Comparison of ENCODE assay signal across 8 cellular contexts in genomic region chr12:8696402-8697100, GRCh38. TPM values are rescaled to one million over a fixed set of nuclear protein-coding genes. Genes with fewer than 3 reads are reported as not detected.
DNase-seq lines count a peak whose midpoint lies in the region; ATAC-seq lines count a peak whose summit lies in the region.

No MANE protein-coding gene starts in this region.

- H3K9ac ChIP-seq in subcutaneous abdominal adipose tissue (ENCODE audit: low read length in 5 of 5), result peak overlapping the region in 4 of 5 donors; percentile 67 to 79 (median 77)

- H3K4me3 ChIP-seq in subcutaneous abdominal adipose tissue (ENCODE audit: low read depth in 1 of 5, low read length in 5 of 5), result peak overlapping the region; percentile 73 to 89 (median 84)

- ATAC-seq in activated CD4-positive, alpha-beta T cell treated with anti-CD3 and anti-CD28 coated beads for 36 hours, result no peak
- ATAC-seq in activated naive CD8-positive, alpha-beta T cell treated with anti-CD3 and anti-CD28 coated beads, Interleukin-2, amount 10 ng/mL, durations not matched to agents 7 days and 5 days (ENCODE audit: low read depth), result no peak

- intact Hi-C loops in activated CD4-positive, alpha-beta T cell treated with anti-CD3 and anti-CD28 coated beads for 36 hours (cut with DNase I, micrococcal nuclease), result loop anchor here in 1 of 2 experiments (1.0 to 5.0 kb wide), 4 partner anchors 196 to 454 kb away; partner anchors contain the start of genes M6PR and PHC1

- DNase-seq in activated CD4-positive, alpha-beta T cell treated with anti-CD3 and anti-CD28 coated beads for 36 hours, result no peak
- no peak for DNase-seq in activated CD4-positive, alpha-beta T cell treated with anti-CD3 and anti-CD28 coated beads for 4 hours
- DNase-seq in activated naive CD8-positive, alpha-beta T cell treated with anti-CD3 and anti-CD28 coated beads, Interleukin-2, amount 10 ng/mL, durations not matched to agents 7 days and 5 days, result no peak
- DNase-seq in immature natural killer cell, result peak in 1 of 3 donors; percentile 3
- DNase-seq in NOMO-1 (lab: John Stamatoyannopoulos, UW; ENCODE audit: unreplicated experiment in 2 of 2), result no peak
- no peak for DNase-seq in SIG-M5 (lab: John Stamatoyannopoulos, UW)
- no peak for DNase-seq in NCI-H2081 (lab: John Stamatoyannopoulos, UW)

- H3K36me3 ChIP-seq in subcutaneous abdominal adipose tissue (ENCODE audit: control insufficient read depth in 5 of 5, insufficient read depth in 5 of 5, low read length in 5 of 5), result no peaks in the 10 kb centered on the region

- H3K27me3 Mint-ChIP-seq in activated CD4-positive, alpha-beta T cell treated with anti-CD3 and anti-CD28 coated beads for 36 hours, result peaks cover 2% of the 10 kb centered on the region
- H3K27me3 Mint-ChIP-seq in activated naive CD8-positive, alpha-beta T cell treated with anti-CD3 and anti-CD28 coated beads, Interleukin-2, amount 10 ng/mL, durations not matched to agents 7 days and 5 days, result peaks cover 19% of the 10 kb centered on the region
- peaks cover 0 to 7% (median 0%) of the 10 kb centered on the region in 3 donors for H3K27me3 Mint-ChIP-seq in immature natural killer cell (ENCODE audit: low read depth in 3 of 3)

- H3K4me1 ChIP-seq in subcutaneous abdominal adipose tissue (ENCODE audit: control insufficient read depth in 5 of 5, insufficient read depth in 5 of 5, low read length in 5 of 5), result peaks cover 0 to 41% (median 36%) of the 10 kb centered on the region in 5 donors

- H3K4me3 Mint-ChIP-seq in activated CD4-positive, alpha-beta T cell treated with anti-CD3 and anti-CD28 coated beads for 36 hours, result peak overlapping the region; percentile 86
- peak overlapping the region; percentile 92 for H3K4me3 Mint-ChIP-seq in activated naive CD8-positive, alpha-beta T cell treated with anti-CD3 and anti-CD28 coated beads, Interleukin-2, amount 10 ng/mL, durations not matched to agents 7 days and 5 days
- peak overlapping the region; percentile 84 to 96 (median 90) for H3K4me3 Mint-ChIP-seq in immature natural killer cell

- peaks cover 18% of the 10 kb centered on the region for H3K4me1 Mint-ChIP-seq in activated CD4-positive, alpha-beta T cell treated with anti-CD3 and anti-CD28 coated beads for 36 hours
- peaks cover 18% of the 10 kb centered on the region for H3K4me1 Mint-ChIP-seq in activated naive CD8-positive, alpha-beta T cell treated with anti-CD3 and anti-CD28 coated beads, Interleukin-2, amount 10 ng/mL, durations not matched to agents 7 days and 5 days
- H3K4me1 Mint-ChIP-seq in immature natural killer cell, result peaks cover 19 to 30% of the 10 kb centered on the region in 2 donors

- H3K27ac Mint-ChIP-seq in activated CD4-positive, alpha-beta T cell treated with anti-CD3 and anti-CD28 coated beads for 36 hours, result peak overlapping the region; percentile 45
- no peak overlapping the region for H3K27ac Mint-ChIP-seq in activated naive CD8-positive, alpha-beta T cell treated with anti-CD3 and anti-CD28 coated beads, Interleukin-2, amount 10 ng/mL, durations not matched to agents 7 days and 5 days
- H3K27ac Mint-ChIP-seq in immature natural killer cell, result peak overlapping the region; percentile 45 to 89 (median 74)

- H3K36me3 Mint-ChIP-seq in activated CD4-positive, alpha-beta T cell treated with anti-CD3 and anti-CD28 coated beads for 36 hours (ENCODE audit: low read depth), result no peaks in the 10 kb centered on the region
- H3K36me3 Mint-ChIP-seq in activated naive CD8-positive, alpha-beta T cell treated with anti-CD3 and anti-CD28 coated beads, Interleukin-2, amount 10 ng/mL, durations not matched to agents 7 days and 5 days, result no peaks in the 10 kb centered on the region
- H3K36me3 Mint-ChIP-seq in immature natural killer cell, result no peaks in the 10 kb centered on the region

- POLR2A ChIA-PET in activated CD4-positive, alpha-beta T cell treated with anti-CD3 and anti-CD28 coated beads for 36 hours (lab: Charles Lee), result interaction anchor here (0.6 kb wide), 2 partner anchors 120 to 389 kb away, joined by 3 to 5 read pairs; no protein-coding TSS in a partner anchor
- POLR2A ChIA-PET in activated naive CD8-positive, alpha-beta T cell treated with anti-CD3 and anti-CD28 coated beads, Interleukin-2, amount 10 ng/mL, durations not matched to agents 7 days and 5 days (lab: Charles Lee), result no interaction called here

- H3K27me3 ChIP-seq in subcutaneous abdominal adipose tissue (ENCODE audit: control insufficient read depth in 5 of 5, insufficient read depth in 4 of 5, low read length in 5 of 5), result no peaks in the 10 kb centered on the region

- CTCF ChIA-PET in activated CD4-positive, alpha-beta T cell treated with anti-CD3 and anti-CD28 coated beads for 36 hours (lab: Charles Lee), result interaction anchor here (1.2 kb wide), 1 partner anchor 354 kb away, joined by 3 read pairs; no protein-coding TSS in a partner anchor

- H3K27ac ChIP-seq in subcutaneous abdominal adipose tissue (ENCODE audit: low read depth, low read length), result peak overlapping the region; percentile 76

- H3K9me3 Mint-ChIP-seq in activated CD4-positive, alpha-beta T cell treated with anti-CD3 and anti-CD28 coated beads for 36 hours (ENCODE audit: low read depth), result no peaks in the 10 kb centered on the region
- no peaks in the 10 kb centered on the region for H3K9me3 Mint-ChIP-seq in activated naive CD8-positive, alpha-beta T cell treated with anti-CD3 and anti-CD28 coated beads, Interleukin-2, amount 10 ng/mL, durations not matched to agents 7 days and 5 days
- H3K9me3 Mint-ChIP-seq in immature natural killer cell, result no peaks in the 10 kb centered on the region

- no peaks in the 10 kb centered on the region for H3K9me3 ChIP-seq in subcutaneous abdominal adipose tissue (ENCODE audit: control insufficient read depth in 5 of 5, low read length in 5 of 5)

RNA-seq across cellular contexts. Expression of gene RIMKLB, which starts 1.2 kb away (rescaled TPM):
- 1 to 10 TPM; 5.2 to 5.3 TPM for total RNA-seq in activated CD4-positive, alpha-beta T cell treated with anti-CD3 and anti-CD28 coated beads for 36 hours
- 10 to 100 TPM; 15.5 to 17.9 TPM for total RNA-seq in activated naive CD8-positive, alpha-beta T cell treated with anti-CD3 and anti-CD28 coated beads, Interleukin-2, amount 10 ng/mL, durations not matched to agents 7 days and 5 days
- 1 to 10 TPM in 2 of 3 donors, under 1 TPM in 1; 0.13 to 4.1 (median 1.6) TPM for polyA plus RNA-seq in immature natural killer cell

RNA-seq across cellular contexts. Expression of gene MFAP5, which starts 33.9 kb away (rescaled TPM):
- total RNA-seq in activated CD4-positive, alpha-beta T cell treated with anti-CD3 and anti-CD28 coated beads for 36 hours, result not detected
- total RNA-seq in activated naive CD8-positive, alpha-beta T cell treated with anti-CD3 and anti-CD28 coated beads, Interleukin-2, amount 10 ng/mL, durations not matched to agents 7 days and 5 days, result not detected
- polyA plus RNA-seq in immature natural killer cell, result not detected
